ENCODE assay signal across 8 cellular contexts in the genomic region with DNA sequence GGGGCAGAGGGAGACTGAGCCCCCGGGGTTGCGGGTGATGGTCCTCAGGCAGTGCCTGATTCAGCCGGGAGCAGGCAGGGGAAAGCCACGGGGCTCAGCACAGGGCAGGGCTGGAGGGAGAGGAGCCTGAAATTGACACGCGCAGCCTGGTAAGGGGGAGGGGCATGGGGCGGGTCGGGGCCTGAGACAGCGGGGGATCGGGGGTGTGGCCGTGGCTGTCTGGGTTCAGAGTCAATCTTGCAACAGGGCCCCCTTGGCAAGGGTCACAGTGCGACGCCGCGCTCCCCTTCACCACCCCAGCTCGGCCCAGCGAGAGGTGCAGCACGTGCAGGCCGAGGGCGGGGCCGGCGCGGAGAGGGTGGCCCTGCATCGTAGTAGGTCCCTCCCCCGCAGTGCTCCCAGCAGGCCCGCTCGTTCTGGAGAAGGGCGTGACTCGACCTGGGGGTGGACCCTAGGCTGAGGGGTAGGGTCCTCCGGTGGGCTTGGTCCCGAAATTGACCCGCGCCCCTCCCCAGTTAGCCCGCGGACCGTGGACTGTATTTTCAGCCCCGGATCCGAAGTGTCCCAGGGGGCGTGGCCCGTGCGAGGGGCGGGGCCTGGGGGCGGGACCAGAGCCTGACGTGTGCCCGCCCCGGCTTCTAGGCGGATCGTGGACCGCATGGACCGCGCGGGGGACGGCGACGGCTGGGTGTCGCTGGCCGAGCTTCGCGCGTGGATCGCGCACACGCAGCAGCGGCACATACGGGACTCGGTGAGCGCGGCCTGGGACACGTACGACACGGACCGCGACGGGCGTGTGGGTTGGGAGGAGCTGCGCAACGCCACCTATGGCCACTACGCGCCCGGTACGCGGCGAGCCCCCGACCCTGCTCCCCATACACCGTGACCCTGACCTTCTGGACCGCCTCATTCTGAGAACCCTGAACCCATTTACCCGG. TPM values are rescaled to one million over a fixed set of nuclear protein-coding genes. Genes with fewer than 3 reads are reported as not detected.
DNase-seq lines count a peak whose midpoint lies in the region; ATAC-seq and TF ChIP-seq lines count a peak whose summit lies in the region.

No MANE protein-coding gene starts in this region.

- H3K27me3 ChIP-seq in heart left ventricle (no peaks in the 10 kb centered on the region), rectal smooth muscle tissue (ENCODE audit: control insufficient read depth, insufficient read depth, low read length) (no peaks in the 10 kb centered on the region), aorta (ENCODE audit: control insufficient read depth in 1 of 2, insufficient read depth in 2 of 2, low read length in 1 of 2) (no peaks in the 10 kb centered on the region)

- no peak for TF ChIP-seq POLR2A in heart left ventricle (IDR thresholded peaks at IDR 0.05)

- in situ Hi-C loops in SK-MEL-5 (cut with HindIII; ENCODE audit: low pct_unique_long_range_greater_than_20kb, low sequenced_read_pairs), result no loop called here

- no peak for DNase-seq in AG09309 (ENCODE audit: low read depth)
- peak; percentile 60 for DNase-seq in SK-MEL-5 (ENCODE audit: low read depth, low spot score)
- peak; percentile 87 for DNase-seq in activated naive CD4-positive, alpha-beta T cell treated with anti-CD3 and anti-CD28 coated beads, Interleukin-2, amount 50 U/mL, for 16 hours
- DNase-seq in heart left ventricle, result peak; percentile 77 to 87 (median 78)
- peak; percentile 76 to 92 for DNase-seq in aorta

- no peak overlapping the region for H3K9ac ChIP-seq in rectal smooth muscle tissue (ENCODE audit: low read length)

- peak; percentile 75 for ATAC-seq in GM19025 (IDR thresholded peaks at IDR 0.05; ENCODE audit: low read depth, unreplicated experiment)
- peak; percentile 67 for ATAC-seq in HG03521 (IDR thresholded peaks at IDR 0.05; ENCODE audit: unreplicated experiment)
- peak; percentile 78 to 95 (median 94) for ATAC-seq in heart left ventricle
- peak; percentile 92 for ATAC-seq in aorta (ENCODE audit: low FRiP score)

- no peak for TF ChIP-seq CTCF in AG09309 (IDR thresholded peaks at IDR 0.05; ENCODE audit: control insufficient read depth, insufficient read depth, low read depth, low read length, missing control alignments)
- TF ChIP-seq CTCF in heart left ventricle (IDR thresholded peaks at IDR 0.05), result peak in 5 of 12 donors; percentile 12 to 38 (median 30)

- 2 to 3% (median 2%) methylated on average over 55 to 87 of the region's 87 CpGs for WGBS in heart left ventricle, 4 donors
- 18 to 20% methylated on average over 67 to 87 of the region's 87 CpGs for whole genome bisulfite sequencing in aorta, 2 donors

- H3K27ac ChIP-seq in heart left ventricle (peak overlapping the region in 3 of 12 donors; percentile 4 to 36 (median 27)), rectal smooth muscle tissue (ENCODE audit: low read depth, low read length) (no peak overlapping the region), aorta (ENCODE audit: low read depth in 1 of 2, low read length in 2 of 2) (no peak overlapping the region)

- peaks cover 0 to 36% (median 11%) of the 10 kb centered on the region in 12 donors for H3K4me1 ChIP-seq in heart left ventricle
- H3K4me1 ChIP-seq in rectal smooth muscle tissue (ENCODE audit: control insufficient read depth, insufficient read depth, low read length), result peaks cover 6% of the 10 kb centered on the region
- no peaks in the 10 kb centered on the region for H3K4me1 ChIP-seq in aorta (ENCODE audit: control insufficient read depth in 1 of 2, insufficient read depth in 2 of 2, low read length in 2 of 2)

- no peaks in the 10 kb centered on the region for H3K9me3 ChIP-seq in heart left ventricle
- no peaks in the 10 kb centered on the region for H3K9me3 ChIP-seq in aorta (ENCODE audit: control insufficient read depth, low read length)

- intact Hi-C loops in heart left ventricle (cut with DNase I) (no loop called here), aorta (cut with DNase I) (no loop called here)

- H3K4me3 ChIP-seq in AG09309 (ENCODE audit: control insufficient read depth, low read depth, low read length), result peak overlapping the region; percentile 11
- H3K4me3 ChIP-seq in heart left ventricle, result peak overlapping the region; percentile 28 to 70 (median 57)
- H3K4me3 ChIP-seq in rectal smooth muscle tissue (ENCODE audit: low read length), result peak overlapping the region; percentile 73
- no peak overlapping the region for H3K4me3 ChIP-seq in aorta (ENCODE audit: low read length in 2 of 2)

- H3K36me3 ChIP-seq in heart left ventricle, result peaks cover 0 to 64% (median 8%) of the 10 kb centered on the region in 9 donors
- H3K36me3 ChIP-seq in rectal smooth muscle tissue (ENCODE audit: control insufficient read depth, insufficient read depth, low read length), result peaks cover 6% of the 10 kb centered on the region
- no peaks in the 10 kb centered on the region for H3K36me3 ChIP-seq in aorta (ENCODE audit: control insufficient read depth in 1 of 2, insufficient read depth in 2 of 2, low read length in 1 of 2)

RNA-seq across cellular contexts. Expression of gene RCN3, which starts 6.0 kb away (rescaled TPM):
- 0.90 and 1.8 TPM in 2 replicates for total RNA-seq in SK-MEL-5 (2014; rRNA removed; shearing (Covaris generic))
- polyA plus RNA-seq in SK-MEL-5 (2015; cell fraction: cytosol; rRNA removed), result 0.84 and 3.0 TPM in 2 replicates
- 0.38 and 6.0 TPM in 2 replicates for polyA plus RNA-seq in SK-MEL-5 (2015; cell fraction: nucleus; rRNA removed)
- 10 to 100 TPM in 4 of 9 donors, 1 to 10 TPM in 5; 3.8 to 50.8 (median 9.6) TPM for total RNA-seq in heart left ventricle
- 10 to 100 TPM; 16.3 to 16.8 TPM for polyA plus RNA-seq in heart left ventricle
- 10 to 100 TPM; 82.6 to 90.2 TPM for total RNA-seq in aorta
- polyA plus RNA-seq in aorta, result 100 to 1,000 TPM in 1 of 2 donors, 10 to 100 TPM in 1; 50.5 to 165 TPM

RNA-seq across cellular contexts. Expression of gene FCGRT, which starts 21.4 kb away (rescaled TPM):
- 0.69 and 3.1 TPM in 2 replicates for total RNA-seq in SK-MEL-5 (2014; rRNA removed; shearing (Covaris generic))
- polyA plus RNA-seq in SK-MEL-5 (2015; cell fraction: cytosol; rRNA removed), result 1.3 and 3.7 TPM in 2 replicates
- 0.20 and 1.9 TPM in 2 replicates for polyA plus RNA-seq in SK-MEL-5 (2015; cell fraction: nucleus; rRNA removed)
- 100 to 1,000 TPM in 2 of 9 donors, 10 to 100 TPM in 7; 57.3 to 317 (median 69.2) TPM for total RNA-seq in heart left ventricle
- polyA plus RNA-seq in heart left ventricle, result 10 to 100 TPM; 46.7 to 54.6 TPM
- total RNA-seq in aorta, result 100 to 1,000 TPM; 204 to 287 TPM
- 100 to 1,000 TPM; 146 to 162 TPM for polyA plus RNA-seq in aorta

RNA-seq across cellular contexts. Expression of gene RPS11, which starts 37.6 kb away (rescaled TPM):
- 2,119 and 2,380 TPM in 2 replicates for total RNA-seq in SK-MEL-5 (2014; rRNA removed; shearing (Covaris generic))
- 2,753 and 4,121 TPM in 2 replicates for polyA plus RNA-seq in SK-MEL-5 (2015; cell fraction: cytosol; rRNA removed)
- polyA plus RNA-seq in SK-MEL-5 (2015; cell fraction: nucleus; rRNA removed), result 528 and 611 TPM in 2 replicates
- total RNA-seq in heart left ventricle (1,000 to 10,000 TPM in 5 of 9 donors, 100 to 1,000 TPM in 4; 778 to 1,895 (median 1,011) TPM), aorta (1,000 to 10,000 TPM; 1,366 to 1,509 TPM)
- polyA plus RNA-seq in heart left ventricle (1,000 to 10,000 TPM; 2,258 to 2,723 TPM), aorta (1,000 to 10,000 TPM; 4,943 to 7,722 TPM)

RNA-seq across cellular contexts. Expression of gene RPL13A, which starts 46.4 kb away (rescaled TPM):
- total RNA-seq in SK-MEL-5 (2014; rRNA removed; shearing (Covaris generic)), result 3,128 and 3,479 TPM in 2 replicates
- 2,560 and 3,571 TPM in 2 replicates for polyA plus RNA-seq in SK-MEL-5 (2015; cell fraction: cytosol; rRNA removed)
- 747 and 889 TPM in 2 replicates for polyA plus RNA-seq in SK-MEL-5 (2015; cell fraction: nucleus; rRNA removed)
- total RNA-seq in heart left ventricle (1,000 to 10,000 TPM in 8 of 9 donors, 100 to 1,000 TPM in 1; 876 to 1,739 (median 1,261) TPM), aorta (1,000 to 10,000 TPM; 1,716 to 1,917 TPM)
- polyA plus RNA-seq in heart left ventricle (1,000 to 10,000 TPM; 1,194 to 2,850 TPM), aorta (1,000 to 10,000 TPM; 3,431 to 4,797 TPM)

RNA-seq across cellular contexts. Expression of gene NOSIP, which starts 46.5 kb away (rescaled TPM):
- 38.4 and 46.5 TPM in 2 replicates for total RNA-seq in SK-MEL-5 (2014; rRNA removed; shearing (Covaris generic))
- polyA plus RNA-seq in SK-MEL-5 (2015; cell fraction: cytosol; rRNA removed), result 32.8 and 37.5 TPM in 2 replicates
- 48.0 and 63.8 TPM in 2 replicates for polyA plus RNA-seq in SK-MEL-5 (2015; cell fraction: nucleus; rRNA removed)
- 10 to 100 TPM; 37.3 to 67.2 (median 46.3) TPM for total RNA-seq in heart left ventricle
- polyA plus RNA-seq in heart left ventricle, result 10 to 100 TPM; 65.5 to 91.3 TPM
- 10 to 100 TPM; 38.8 to 40.5 TPM for total RNA-seq in aorta
- 100 to 1,000 TPM in 1 of 2 donors, 10 to 100 TPM in 1; 52.5 to 135 TPM for polyA plus RNA-seq in aorta

Comparison
In these comparisons a context has a peak if more than half of its experiments do, and no peak if none do; other contexts are left out.
1. H3K4me3 ChIP-seq: peak in AG09309 (single experiment), heart left ventricle (12 of 12) and rectal smooth muscle tissue (single experiment); none in aorta (0 of 2).
2. RNA of gene FCGRT, which starts 21.4 kb away (total RNA-seq): 204 to 287 TPM in aorta and 57.3 to 317 TPM in heart left ventricle; 0.69 to 3.1 TPM in SK-MEL-5; every median in the first group is over 10 times any median in the second.
3. Peak in every context shown above with its lines, with median percentiles within 50 percentile points of each other: ATAC-seq.